In the genomic region with DNA sequence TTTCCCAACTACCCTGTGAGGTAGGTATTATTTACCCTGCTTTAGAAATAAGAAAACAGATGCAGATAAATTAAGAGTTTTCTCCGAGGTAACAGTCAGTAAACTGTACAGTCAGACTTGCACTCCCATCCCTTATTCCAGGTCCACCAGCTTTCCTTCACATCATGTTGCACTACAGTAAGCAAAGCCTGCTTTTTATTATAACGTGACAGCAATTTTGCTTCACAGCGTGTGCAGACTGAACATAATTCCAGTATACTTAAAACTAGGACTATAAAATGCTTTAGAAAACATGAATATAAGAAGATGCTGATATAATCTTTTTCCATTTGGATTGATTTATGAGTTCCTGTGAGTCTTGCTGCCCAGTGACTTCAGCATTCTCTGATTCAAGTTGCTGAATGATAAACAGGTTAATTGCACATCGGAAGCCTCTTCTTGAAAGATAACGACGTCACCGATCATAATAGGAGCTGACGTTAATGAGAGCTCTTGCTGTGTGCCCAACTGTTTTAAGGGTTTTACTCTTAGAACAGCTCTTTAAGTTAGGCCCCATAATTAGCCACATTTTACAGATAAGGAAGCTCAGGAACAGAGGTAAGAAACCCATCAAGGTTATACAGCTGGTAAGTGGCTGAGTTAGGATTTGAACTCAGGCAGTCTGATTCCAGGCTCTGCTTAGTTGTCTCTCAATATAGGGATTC, we compare ENCODE assay signal across 8 cellular contexts. TPM values are rescaled to one million over a fixed set of nuclear protein-coding genes. Genes with fewer than 3 reads are reported as not detected.
DNase-seq lines count a peak whose midpoint lies in the region; ATAC-seq and TF ChIP-seq lines count a peak whose summit lies in the region.

No MANE protein-coding gene starts in this region.

- H3K27me3 Mint-ChIP-seq in brain: peaks cover 16% of the 10 kb centered on the region

- H3K36me3 Mint-ChIP-seq in brain: peaks cover 37% of the 10 kb centered on the region

- H3K4ac ChIP-seq in mesenchymal stem cell (ENCODE audit: low read depth in 1 of 2, low read length in 2 of 2): no peak overlapping the region

- H3K23ac ChIP-seq in mesenchymal stem cell (ENCODE audit: low read length in 2 of 2): no peak overlapping the region

- H2BK12ac ChIP-seq in mesenchymal stem cell (ENCODE audit: low read length in 2 of 2): no peak overlapping the region

- H3K27me3 ChIP-seq in MG63: no peaks in the 10 kb centered on the region
- no peaks in the 10 kb centered on the region for H3K27me3 ChIP-seq in mesenchymal stem cell (ENCODE audit: control insufficient read depth in 1 of 2, insufficient read depth in 1 of 2, low read length in 2 of 2)

- H3K4me3 ChIP-seq in MG63: peak overlapping the region; percentile 96
- H3K4me3 ChIP-seq in mesenchymal stem cell (ENCODE audit: insufficient read depth in 1 of 2, low read depth in 1 of 2, low read length in 2 of 2): peak overlapping the region in 1 of 2 experiments; percentile 81

- peak overlapping the region; percentile 98 for H3K9ac ChIP-seq in mesenchymal stem cell (ENCODE audit: low read length)

- H3K14ac ChIP-seq in mesenchymal stem cell (ENCODE audit: low read length in 2 of 2): no peak overlapping the region

- H3K9me3 Mint-ChIP-seq in brain: no peaks in the 10 kb centered on the region

- no peak overlapping the region for H2AFZ ChIP-seq in mesenchymal stem cell (ENCODE audit: low read depth, low read length)

- H3K4me3 Mint-ChIP-seq in brain: peak overlapping the region; percentile 93 to 97 (median 96)

- no peak overlapping the region for H2BK15ac ChIP-seq in mesenchymal stem cell (ENCODE audit: low read depth, poor library complexity, severe bottlenecking)

- peaks cover 32% of the 10 kb centered on the region for H3K36me3 ChIP-seq in MG63
- peaks cover 4 to 14% of the 10 kb centered on the region in 2 experiments for H3K36me3 ChIP-seq in mesenchymal stem cell (ENCODE audit: control insufficient read depth in 1 of 2, insufficient read depth in 2 of 2, low read depth in 1 of 2, low read length in 2 of 2)

- peaks cover 62% of the 10 kb centered on the region for H3K4me1 Mint-ChIP-seq in brain

- DNase-seq in EL (peak; percentile 29), MG63 (no peak), mesenchymal stem cell (peak; percentile 86), Ammon's horn (ENCODE audit: low spot score) (no peak), NCI-H187 treated with DMSO at 0.1 percent for 48 hours (lab: John Stamatoyannopoulos, UW) (no peak)

- TF ChIP-seq CTCF in brain (conservative IDR thresholded peaks at IDR 0.05): no peak

- H2BK120ac ChIP-seq in mesenchymal stem cell (ENCODE audit: low read depth, low read length): no peak overlapping the region

- peaks cover 2% of the 10 kb centered on the region for H3K4me1 ChIP-seq in mesenchymal stem cell (ENCODE audit: control insufficient read depth, insufficient read depth, low read depth, low read length)

- no peak overlapping the region for H4K91ac ChIP-seq in mesenchymal stem cell (ENCODE audit: low read length)

- peak overlapping the region; percentile 97 to 99 (median 99) for H3K27ac Mint-ChIP-seq in brain

- H3K27ac ChIP-seq in mesenchymal stem cell (ENCODE audit: low read length, poor library complexity, severe bottlenecking): peak overlapping the region; percentile 90

- H2AK5ac ChIP-seq in mesenchymal stem cell (ENCODE audit: low read length, severe bottlenecking): no peak overlapping the region

- H3K18ac ChIP-seq in mesenchymal stem cell (ENCODE audit: low read depth in 1 of 2, low read length in 2 of 2): no peak overlapping the region

- H4K8ac ChIP-seq in mesenchymal stem cell (ENCODE audit: low read length): no peak overlapping the region

- H2BK5ac ChIP-seq in mesenchymal stem cell (ENCODE audit: low read depth, low read length, poor library complexity, severe bottlenecking): no peak overlapping the region

- 7% methylated on average over 7 of the region's 8 CpGs for WGBS in mesenchymal stem cell

- H3K9me3 ChIP-seq in MG63: no peaks in the 10 kb centered on the region
- H3K9me3 ChIP-seq in mesenchymal stem cell (ENCODE audit: control insufficient read depth, low read length): no peaks in the 10 kb centered on the region

- H3K79me1 ChIP-seq in mesenchymal stem cell (replicated peaks; ENCODE audit: low read length, poor library complexity, severe bottlenecking): peaks cover 20% of the 10 kb centered on the region

- peak overlapping the region; percentile 79 for H3K4me2 ChIP-seq in mesenchymal stem cell (ENCODE audit: low read length, poor library complexity, severe bottlenecking)

- ATAC-seq in GM18520 (IDR thresholded peaks at IDR 0.05; ENCODE audit: unreplicated experiment) (no peak), GM18511 (IDR thresholded peaks at IDR 0.05; ENCODE audit: unreplicated experiment) (no peak)

RNA-seq across cellular contexts. Expression of gene LIG3, which starts 1.4 kb away (rescaled TPM):
- 16.3 and 45.6 TPM in 2 replicates for total RNA-seq in MG63 (2014; rRNA removed; shearing (Covaris generic); ENCODE audit: low replicate concordance)
- polyA plus RNA-seq in brain (ENCODE audit: insufficient read depth, low read depth, low replicate concordance): 35.9 TPM
- 11.0 TPM for polyA plus RNA-seq in mesenchymal stem cell (2013, experiment 1 of 2)
- 10.0 TPM for polyA plus RNA-seq in mesenchymal stem cell (2013, experiment 2 of 2)

RNA-seq across cellular contexts. Expression of gene ZNF830, which starts 20.4 kb away (rescaled TPM):
- 12.4 and 16.1 TPM in 2 replicates for total RNA-seq in MG63 (2014; rRNA removed; shearing (Covaris generic); ENCODE audit: low replicate concordance)
- 14.3 TPM for polyA plus RNA-seq in brain (ENCODE audit: insufficient read depth, low read depth, low replicate concordance)
- 7.3 TPM for polyA plus RNA-seq in mesenchymal stem cell (2013, experiment 1 of 2)
- 6.9 TPM for polyA plus RNA-seq in mesenchymal stem cell (2013, experiment 2 of 2)

RNA-seq across cellular contexts. Expression of gene CCT6B, which starts 20.4 kb away (rescaled TPM):
- not detected in 2 replicates for total RNA-seq in MG63 (2014; rRNA removed; shearing (Covaris generic); ENCODE audit: low replicate concordance)
- polyA plus RNA-seq in brain (ENCODE audit: insufficient read depth, low read depth, low replicate concordance): 1.9 TPM
- 1.6 TPM for polyA plus RNA-seq in mesenchymal stem cell (2013, experiment 1 of 2)
- 1.6 TPM for polyA plus RNA-seq in mesenchymal stem cell (2013, experiment 2 of 2)

Comparison
In these comparisons a context has a peak if more than half of its experiments do, and no peak if none do; other contexts are left out.
1. DNase-seq: peak in EL (single experiment) and mesenchymal stem cell (single experiment); none in MG63 (single experiment), Ammon's horn (single experiment) and NCI-H187 treated with DMSO at 0.1 percent for 48 hours (single experiment).